8 cellular contexts compared by ENCODE assay signal in genomic region chr9:4984571-4985375, GRCh38. TPM values are rescaled to one million over a fixed set of nuclear protein-coding genes. Genes with fewer than 3 reads are reported as not detected.
DNase-seq lines count a peak whose midpoint lies in the region; ATAC-seq and TF ChIP-seq lines count a peak whose summit lies in the region.

Gene JAK2 (plus strand): TSS chr9:4985272. CDS start chr9:5021988, 36,716 bp downstream.

- H3K36me3 ChIP-seq in heart right ventricle: peaks cover 0 to 21% (median 0%) of the 10 kb centered on the region in 9 donors

- TF ChIP-seq CTCF in NB4 (IDR thresholded peaks at IDR 0.05; ENCODE audit: low read depth, low read length) (peak; percentile 16), heart right ventricle (IDR thresholded peaks at IDR 0.05) (peak in 8 of 9 donors; percentile 17 to 79 (median 52)), progenitor cell of endocrine pancreas (IDR thresholded peaks at IDR 0.05; ENCODE audit: unreplicated experiment) (peak; percentile 52)

- ATAC-seq in HG02571 (IDR thresholded peaks at IDR 0.05; ENCODE audit: unreplicated experiment) (peak; percentile 74), heart right ventricle (peak; percentile 93 to 98 (median 96))
- peak; percentile 88 for ATAC-seq in activated naive CD8-positive, alpha-beta T cell treated with anti-CD3 and anti-CD28 coated beads, Interleukin-2, amount 50 U/mL, for 24 hours

- no peaks in the 10 kb centered on the region for H3K27me3 Mint-ChIP-seq in activated naive CD8-positive, alpha-beta T cell treated with anti-CD3 and anti-CD28 coated beads, Interleukin-2, amount 50 U/mL, for 24 hours
- H3K27me3 Mint-ChIP-seq in progenitor cell of endocrine pancreas: peaks cover 20% of the 10 kb centered on the region

- intact Hi-C loops in heart right ventricle (cut with DNase I): loop anchor here (2.0 to 10.0 kb wide), 16 partner anchors 47 to 643 kb away; partner anchors contain the start of genes RCL1 (in 7 of the 10), PLGRKT (in 2 of the 10), PLPP6 (in 1 of the 10) and RIC1 (in 1 of the 10)

- H3K9me3 Mint-ChIP-seq in activated naive CD8-positive, alpha-beta T cell treated with anti-CD3 and anti-CD28 coated beads, Interleukin-2, amount 50 U/mL, for 24 hours: no peaks in the 10 kb centered on the region
- H3K9me3 Mint-ChIP-seq in progenitor cell of endocrine pancreas (ENCODE audit: low read depth): no peaks in the 10 kb centered on the region

- H3K27ac ChIP-seq in heart right ventricle: peak within 1 kb of the TSS; percentile 92 to 99 (median 98)

- no peaks in the 10 kb centered on the region for H3K9me3 ChIP-seq in heart right ventricle

- peak within 1 kb of the TSS; percentile 91 for H3K4me3 Mint-ChIP-seq in activated naive CD8-positive, alpha-beta T cell treated with anti-CD3 and anti-CD28 coated beads, Interleukin-2, amount 50 U/mL, for 24 hours
- peak within 1 kb of the TSS; percentile 95 for H3K4me3 Mint-ChIP-seq in progenitor cell of endocrine pancreas (ENCODE audit: low read depth)

- peaks cover 58% of the 10 kb centered on the region for H3K4me1 Mint-ChIP-seq in activated naive CD8-positive, alpha-beta T cell treated with anti-CD3 and anti-CD28 coated beads, Interleukin-2, amount 50 U/mL, for 24 hours
- H3K4me1 Mint-ChIP-seq in progenitor cell of endocrine pancreas (ENCODE audit: low read depth): peaks cover 14% of the 10 kb centered on the region

- WGBS in heart right ventricle, 2 donors: 0% methylated on average over 87 to 88 of the region's 88 CpGs

- peaks cover 0 to 70% (median 38%) of the 10 kb centered on the region in 9 donors for H3K4me1 ChIP-seq in heart right ventricle

- H3K4me3 ChIP-seq in NB4 (ENCODE audit: low read depth, low read length) (peak within 1 kb of the TSS; percentile 76), heart right ventricle (peak within 1 kb of the TSS; percentile 70 to 95 (median 84))

- H3K36me3 Mint-ChIP-seq in activated naive CD8-positive, alpha-beta T cell treated with anti-CD3 and anti-CD28 coated beads, Interleukin-2, amount 50 U/mL, for 24 hours (ENCODE audit: low read depth): peaks cover 5% of the 10 kb centered on the region
- H3K36me3 Mint-ChIP-seq in progenitor cell of endocrine pancreas (ENCODE audit: insufficient read depth): no peaks in the 10 kb centered on the region

- DNase-seq in NB4 (ENCODE audit: low read depth) (peak; percentile 100), SW 1271 (lab: John Stamatoyannopoulos, UW) (peak; percentile 33 to 65), heart right ventricle (peak; percentile 90 to 93), progenitor cell of endocrine pancreas (ENCODE audit: low spot score, unreplicated experiment) (peak; percentile 70), ureter (ENCODE audit: low spot score) (peak; percentile 92)
- DNase-seq in activated naive CD8-positive, alpha-beta T cell treated with anti-CD3 and anti-CD28 coated beads, Interleukin-2, amount 50 U/mL, for 24 hours: peak; percentile 84

- TF ChIP-seq POLR2A in GM10847 (IDR thresholded peaks at IDR 0.05; ENCODE audit: extremely low read depth, insufficient read length) (peak; percentile 94), NB4 (IDR thresholded peaks at IDR 0.05; ENCODE audit: extremely low read depth, insufficient read length) (peak; percentile 80)

- peak within 1 kb of the TSS; percentile 94 for H3K27ac Mint-ChIP-seq in activated naive CD8-positive, alpha-beta T cell treated with anti-CD3 and anti-CD28 coated beads, Interleukin-2, amount 50 U/mL, for 24 hours
- H3K27ac Mint-ChIP-seq in progenitor cell of endocrine pancreas: peak within 1 kb of the TSS; percentile 98

- no peaks in the 10 kb centered on the region for H3K27me3 ChIP-seq in heart right ventricle

RNA-seq across cellular contexts. Expression of gene JAK2, which starts in this region (rescaled TPM):
- 10 to 100 TPM in 9 of 10 donors, 1 to 10 TPM in 1; 7.0 to 95.6 (median 44.8) TPM for total RNA-seq in heart right ventricle
- polyA plus RNA-seq in heart right ventricle: 1 to 10 TPM; 2.3 to 6.7 TPM
- 5.1 and 6.0 TPM in 2 replicates for total RNA-seq in progenitor cell of endocrine pancreas
- 19.9 TPM for total RNA-seq in ureter

Comparison
In these comparisons a context has a peak if more than half of its experiments do, and no peak if none do; other contexts are left out.
1. Peak in every context shown above with its lines: DNase-seq, ATAC-seq, H3K4me3 ChIP-seq and H3K27ac ChIP-seq.
2. DNase-seq: peak in every context shown above with its lines; median percentile 100 in NB4; 92 in ureter; 92 in heart right ventricle; 84 in activated naive CD8-positive, alpha-beta T cell treated with anti-CD3 and anti-CD28 coated beads, Interleukin-2, amount 50 U/mL, for 24 hours; 70 in progenitor cell of endocrine pancreas; 49 in SW 1271.